11 cellular contexts compared by ENCODE assay signal in the genomic region with DNA sequence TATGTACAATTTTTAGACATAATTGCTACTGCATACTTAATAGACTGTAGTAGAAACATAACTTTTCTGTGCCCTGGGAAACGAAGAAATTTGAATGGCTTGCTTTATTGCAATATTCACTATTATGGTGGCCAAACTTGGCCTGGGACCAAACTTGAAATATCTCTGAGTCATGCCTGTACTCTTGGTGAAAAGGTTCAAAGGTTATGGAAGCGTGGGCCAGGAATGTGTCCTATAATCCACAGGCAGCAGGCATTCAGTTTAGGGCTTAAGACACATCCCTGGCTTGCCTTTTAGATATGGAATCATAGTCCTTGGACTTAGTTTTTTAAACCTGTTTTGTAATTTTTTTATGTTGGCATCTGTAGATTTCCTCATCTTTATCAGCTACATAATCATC.
A peak's percentile ranks its signal among the peaks of the same experiment; 100 is the strongest.
DNase-seq lines count a peak whose midpoint lies in the region; ATAC-seq, FAIRE-seq and TF ChIP-seq lines count a peak whose summit lies in the region.
"Had no signal": no experiment of that assay in that cellular context is flagged by ENCODE, and none has a peak within 500 bp of the region (broad histone marks: within the 10 kb centered on the region; RNA-seq: fewer than 3 reads in every experiment).

No MANE protein-coding gene starts in this region.

- H3K36me3 ChIP-seq in breast epithelium (peaks cover 25% of the 10 kb centered on the region), K562 (ENCODE audit: control insufficient read depth, insufficient read depth, low read length) (peaks cover 10% of the 10 kb centered on the region; the same call in 1 of the 3 replicates), transverse colon (peaks cover 0 to 41% (median 16%) of the 10 kb centered on the region in 4 donors)

- peaks cover 68% of the 10 kb centered on the region for H3K36me3 Mint-ChIP-seq in MCF 10A (ENCODE audit: insufficient read depth, unreplicated experiment)

- no peak for FAIRE-seq in K562 (lab: Jason Lieb, UNC)

- no peak overlapping the region for H3K4me2 ChIP-seq in K562 (ENCODE audit: insufficient read depth, low read length)

- BruUV-seq in MCF 10A (replicated peaks; lab: Mats Ljungman, UMichigan) (no TSS peak), K562 (replicated peaks; lab: Mats Ljungman, UMichigan) (no TSS peak)

- DNase-seq in MCF 10A (ENCODE audit: unreplicated experiment), result peak; percentile 90
- no peak for DNase-seq in breast epithelium (ENCODE audit: low spot score in 2 of 2)
- DNase-seq in K562 (ENCODE audit: extremely low read depth in 1 of 4, low spot score in 3 of 4), result peak in 2 of 4 experiments; percentile 14 to 30
- peak; percentile 57 to 75 for DNase-seq in left colon
- peak; percentile 75 for DNase-seq in transverse colon
- no peak for DNase-seq in NCI-H345 (lab: John Stamatoyannopoulos, UW)
- no peak for DNase-seq in NCI-H748 treated with DMSO at 0.1 percent for 48 hours (lab: John Stamatoyannopoulos, UW)
- DNase-seq: heart right ventricle, naive B cell had no signal

- H3K4me1 Mint-ChIP-seq in MCF 10A (ENCODE audit: insufficient read depth, unreplicated experiment), result peaks cover 9% of the 10 kb centered on the region

- no peaks in the 10 kb centered on the region for H3K9me1 ChIP-seq in K562 (ENCODE audit: control insufficient read depth, insufficient read depth, low read length)

- TF ChIP-seq CTCF in MCF 10A (IDR thresholded peaks at IDR 0.05; ENCODE audit: unreplicated experiment), result no peak
- no peak for TF ChIP-seq CTCF in breast epithelium (IDR thresholded peaks at IDR 0.05)
- TF ChIP-seq CTCF in K562 (IDR thresholded peaks at IDR 0.05 in 2 of 3, conservative IDR thresholded peaks at IDR 0.05 in 1 of 3; ENCODE audit: insufficient read depth in 2 of 3, low read depth in 1 of 3, low read length in 3 of 3), result no peak
- TF ChIP-seq CTCF in transverse colon (IDR thresholded peaks at IDR 0.05), result no peak

- WGBS in K562 (ENCODE audit: insufficient coverage, low coverage, missing lambda C conversion rate), result 46% methylated on average over 2 of the region's 2 CpGs
- WGBS in transverse colon (ENCODE audit: low coverage in 1 of 2), 2 donors, result 29 to 44% methylated on average over 2 of the region's 2 CpGs

- no peak overlapping the region for H3K9ac ChIP-seq in K562 (ENCODE audit: insufficient read depth in 1 of 2, low read depth in 2 of 2, low read length in 2 of 2)

- no peaks in the 10 kb centered on the region for H3K79me2 ChIP-seq in K562 (ENCODE audit: control insufficient read depth, insufficient read depth, low read length)

- no peaks in the 10 kb centered on the region for H3K9me3 ChIP-seq in breast epithelium
- no peaks in the 10 kb centered on the region for H3K9me3 ChIP-seq in K562 (replicated peaks; ENCODE audit: control insufficient read depth, insufficient read depth, low read depth, low read length)
- H3K9me3 ChIP-seq in transverse colon, result no peaks in the 10 kb centered on the region
- H3K9me3 ChIP-seq: heart right ventricle, tibial artery had no signal

- CTCF ChIA-PET in MCF 10A (lab: Yijun Ruan, JAX), result no interaction called here
- CTCF ChIA-PET in K562 (lab: Yijun Ruan, JAX; ENCODE audit: low intra/inter-chr PET ratio), result no interaction called here

- no peak for TF ChIP-seq RAD21 in K562 (CRISPR knock-in tag; conservative IDR thresholded peaks at IDR 0.05 in 1 of 2, IDR thresholded peaks at IDR 0.05 in 1 of 2)

- H3K4me1 ChIP-seq in breast epithelium, result no peaks in the 10 kb centered on the region
- peaks cover 0 to 4% of the 10 kb centered on the region in 2 experiments; a peak in 2 of 5 replicates for H3K4me1 ChIP-seq in K562 (replicated peaks in 1 of 2; ENCODE audit: control insufficient read depth in 2 of 2, insufficient read depth in 2 of 2, low read length in 2 of 2)
- peaks cover 5 to 24% (median 16%) of the 10 kb centered on the region in 4 donors for H3K4me1 ChIP-seq in transverse colon

- in situ Hi-C loops in K562 (cut with MboI) (no loop called here), transverse colon (cut with MboI; ENCODE audit: low pct_ligation_motif_present in 1 of 4, low pct_unique_long_range_greater_than_20kb in 1 of 4, low sequenced_read_pairs in 3 of 4) (no loop called here)

- H3K27ac ChIP-seq in breast epithelium, result no peak overlapping the region
- no peak overlapping the region for H3K27ac ChIP-seq in K562 (ENCODE audit: extremely low read depth, low read depth, low read length)
- H3K27ac ChIP-seq in transverse colon, result peak overlapping the region; percentile 18 to 61 (median 36)
- H3K27ac ChIP-seq: heart right ventricle, tibial artery had no signal

- H3K27me3 ChIP-seq in breast epithelium (no peaks in the 10 kb centered on the region), K562 (ENCODE audit: control insufficient read depth in 2 of 2, insufficient read depth in 2 of 2, low read length in 2 of 2) (no peaks in the 10 kb centered on the region), transverse colon (no peaks in the 10 kb centered on the region)
- H3K27me3 ChIP-seq: heart right ventricle, tibial artery had no signal

- POLR2A ChIA-PET in MCF 10A (lab: Yijun Ruan, JAX), result no interaction called here
- POLR2A ChIA-PET in K562 (lab: Yijun Ruan, JAX), result no interaction called here

- H3K4me3 ChIP-seq in breast epithelium, result no peak overlapping the region
- no peak overlapping the region for H3K4me3 ChIP-seq in K562
- no peak overlapping the region for H3K4me3 ChIP-seq in transverse colon
- H3K4me3 ChIP-seq: heart right ventricle, tibial artery had no signal

- no peak for TF ChIP-seq POLR2A in breast epithelium (IDR thresholded peaks at IDR 0.05)
- TF ChIP-seq POLR2A in K562 (conservative IDR thresholded peaks at IDR 0.05), result no peak
- TF ChIP-seq POLR2A in transverse colon (IDR thresholded peaks at IDR 0.05), result no peak

- H4K20me1 ChIP-seq in K562 (replicated peaks; ENCODE audit: control insufficient read depth, insufficient read depth, low read length), result no peaks in the 10 kb centered on the region

- no peak overlapping the region for H2AFZ ChIP-seq in K562 (ENCODE audit: low read depth, low read length)

- no peaks in the 10 kb centered on the region for H3K27me3 Mint-ChIP-seq in MCF 10A (ENCODE audit: insufficient read depth, unreplicated experiment)
- H3K27me3 Mint-ChIP-seq: naive B cell had no signal

- ATAC-seq in K562 (0 out of 3 replicates have a peak, but pooled peaks have one; percentile 37), left colon (peak; percentile 87), HG02798 (IDR thresholded peaks at IDR 0.05; ENCODE audit: poor library complexity, unreplicated experiment) (no peak)

- no peaks in the 10 kb centered on the region for H3K9me3 Mint-ChIP-seq in MCF 10A (ENCODE audit: unreplicated experiment)
- H3K9me3 Mint-ChIP-seq: naive B cell had no signal

- TF ChIP-seq EP300 in K562 (IDR thresholded peaks at IDR 0.05; ENCODE audit: low read length) (no peak), transverse colon (IDR thresholded peaks at IDR 0.05; ENCODE audit: low read depth) (no peak)

- intact Hi-C loops in MCF 10A (cut with micrococcal nuclease), result no loop called here
- intact Hi-C loops in breast epithelium (cut with DNase I; ENCODE audit: low total_unique reads), result no loop called here
- intact Hi-C loops in K562 (cut with micrococcal nuclease), result loop anchor here (5.0 kb wide), 1 partner anchor 99 kb away; no protein-coding TSS in a partner anchor
- intact Hi-C loops in left colon (cut with DNase I, micrococcal nuclease), result loop anchor here in 1 of 2 donors (10.0 kb wide), 1 partner anchor 102 kb away; no protein-coding TSS in a partner anchor
- intact Hi-C loops in transverse colon (cut with DNase I; ENCODE audit: low total_unique reads), result loop anchor here (10.0 kb wide), 1 partner anchor 92 kb away; no protein-coding TSS in a partner anchor

- no peak overlapping the region for H3K27ac Mint-ChIP-seq in MCF 10A (ENCODE audit: low read depth, unreplicated experiment)

- H3K4me3 Mint-ChIP-seq in MCF 10A (ENCODE audit: unreplicated experiment), result no peak overlapping the region
- H3K4me3 Mint-ChIP-seq: naive B cell had no signal

TF ChIP-seq in K562, 482 proteins besides CTCF, POLR2A, EP300 and RAD21:
- TF ChIP-seq EGR1 (conservative IDR thresholded peaks at IDR 0.05) (0 out of 2 replicates have a peak, but pooled peaks have one; percentile 8), U2AF1 (optimal IDR thresholded peaks at IDR 0.05; ENCODE audit: low read depth, low read length) (no peak), NR2C1 (IDR thresholded peaks at IDR 0.05) (peak; percentile 72), NR2C1 (tag; IDR thresholded peaks at IDR 0.05) (peak; percentile 85), NR2C2 (CRISPR knock-in tag; IDR thresholded peaks at IDR 0.05) (no peak), NR2C2 (tag; IDR thresholded peaks at IDR 0.05) (peak; percentile 64), NFE2 (IDR thresholded peaks at IDR 0.05; ENCODE audit: low read depth) (peak; percentile 53), NFIC (IDR thresholded peaks at IDR 0.05) (peak; percentile 68), XRCC3 (IDR thresholded peaks at IDR 0.05) (no peak), MECOM (CRISPR knock-in tag; IDR thresholded peaks at IDR 0.05) (no peak), MEF2A (IDR thresholded peaks at IDR 0.05; ENCODE audit: control insufficient read depth, low read depth, low read length) (no peak)
- TF ChIP-seq, protein P1, sequence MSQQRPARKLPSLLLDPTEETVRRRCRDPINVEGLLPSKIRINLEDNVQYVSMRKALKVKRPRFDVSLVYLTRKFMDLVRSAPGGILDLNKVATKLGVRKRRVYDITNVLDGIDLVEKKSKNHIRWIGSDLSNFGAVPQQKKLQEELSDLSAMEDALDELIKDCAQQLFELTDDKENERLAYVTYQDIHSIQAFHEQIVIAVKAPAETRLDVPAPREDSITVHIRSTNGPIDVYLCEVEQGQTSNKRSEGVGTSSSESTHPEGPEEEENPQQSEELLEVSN (IDR thresholded peaks at IDR 0.05; ENCODE audit: borderline replicate concordance in 1 of 2, extremely low read depth in 1 of 2, insufficient read depth in 1 of 2, insufficient read length in 1 of 2, low read depth in 1 of 2, low read length in 1 of 2, poor library complexity in 1 of 2, severe bottlenecking in 1 of 2), result no peak
- TF ChIP-seq, protein P2, sequence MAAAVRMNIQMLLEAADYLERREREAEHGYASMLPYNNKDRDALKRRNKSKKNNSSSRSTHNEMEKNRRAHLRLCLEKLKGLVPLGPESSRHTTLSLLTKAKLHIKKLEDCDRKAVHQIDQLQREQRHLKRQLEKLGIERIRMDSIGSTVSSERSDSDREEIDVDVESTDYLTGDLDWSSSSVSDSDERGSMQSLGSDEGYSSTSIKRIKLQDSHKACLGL (CRISPR knock-in tag; IDR thresholded peaks at IDR 0.05; ENCODE audit: borderline replicate concordance, poor library complexity, severe bottlenecking), result no peak
- TF ChIP-seq, protein P3, sequence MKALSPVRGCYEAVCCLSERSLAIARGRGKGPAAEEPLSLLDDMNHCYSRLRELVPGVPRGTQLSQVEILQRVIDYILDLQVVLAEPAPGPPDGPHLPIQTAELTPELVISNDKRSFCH (CRISPR knock-in tag; IDR thresholded peaks at IDR 0.05), result no peak
- TF ChIP-seq, protein P3 (tag; IDR thresholded peaks at IDR 0.05), result no peak

Comparison
In these comparisons a context has a peak if more than half of its experiments do, and no peak if none do; other contexts are left out.
1. DNase-seq: peak in MCF 10A (single experiment), left colon (2 of 2) and transverse colon (single experiment); none in breast epithelium (0 of 2), NCI-H345 (single experiment) and NCI-H748 treated with DMSO at 0.1 percent for 48 hours (single experiment).
2. H3K27ac ChIP-seq: peak in transverse colon (4 of 4); none in breast epithelium (0 of 2) and K562 (single experiment).
3. intact Hi-C loops: an anchor here in K562 (5.0 kb wide) and transverse colon (10.0 kb wide); none called in MCF 10A and breast epithelium.